8 cellular contexts compared by ENCODE assay signal in the genomic region with DNA sequence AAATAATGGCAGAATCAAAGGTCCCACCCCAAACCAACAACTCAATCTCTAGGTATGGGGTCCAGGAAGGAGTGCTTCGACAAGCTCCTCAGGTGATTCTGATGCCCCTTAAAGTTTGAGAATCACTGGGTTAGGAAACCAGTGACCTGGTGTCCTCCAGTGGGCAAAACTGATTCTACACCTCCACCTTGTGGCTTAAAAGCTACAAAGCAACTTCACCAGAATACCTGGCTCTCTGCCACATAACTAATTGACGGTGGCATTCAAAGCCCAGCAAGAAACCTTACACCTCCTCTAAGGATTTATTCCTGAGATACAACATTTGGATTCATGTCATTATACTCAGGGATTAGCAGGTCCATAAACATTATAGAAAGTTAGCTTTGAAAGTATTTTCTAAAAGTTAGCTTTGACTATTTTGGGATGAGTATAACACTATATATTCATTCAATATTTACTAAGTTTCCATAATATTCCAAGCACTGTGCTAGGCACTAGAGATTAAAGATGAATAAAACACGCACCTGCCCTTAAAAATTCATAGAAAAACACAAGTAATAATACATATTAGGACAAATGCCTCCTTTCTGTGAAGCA. TPM values are rescaled to one million over a fixed set of nuclear protein-coding genes. Genes with fewer than 3 reads are reported as not detected.
DNase-seq lines count a peak whose midpoint lies in the region; TF ChIP-seq lines count a peak whose summit lies in the region.

No MANE protein-coding gene starts in this region.

- no peak overlapping the region for H3K18ac ChIP-seq in H9 (ENCODE audit: insufficient read length, low read depth, low read length)

- H3K79me2 ChIP-seq in H9 (ENCODE audit: insufficient read depth, low read length), result no peaks in the 10 kb centered on the region

- H3K4me3 Mint-ChIP-seq in H9 (no peak overlapping the region), glutamatergic neuron (ENCODE audit: unreplicated experiment) (no peak overlapping the region)
- no peak overlapping the region for H3K4me3 Mint-ChIP-seq in activated CD4-positive, alpha-beta T cell treated with anti-CD3 and anti-CD28 coated beads, Interleukin-2, amount 10 ng/mL, durations not matched to agents 7 days and 5 days
- H3K4me3 Mint-ChIP-seq in T-helper 2 cell treated with Interferon-gamma antibody and Interleukin-4, amounts not matched to agents 5 μg/mL and 100 μg/mL, for 36 hours, result no peak overlapping the region

- no peak for TF ChIP-seq EP300 in sigmoid colon (IDR thresholded peaks at IDR 0.05)

- H3K4ac ChIP-seq in H9 (ENCODE audit: low read depth, low read length), result no peak overlapping the region

- H3K9me3 Mint-ChIP-seq in H9 (no peaks in the 10 kb centered on the region), glutamatergic neuron (ENCODE audit: unreplicated experiment) (no peaks in the 10 kb centered on the region)
- H3K9me3 Mint-ChIP-seq in activated CD4-positive, alpha-beta T cell treated with anti-CD3 and anti-CD28 coated beads, Interleukin-2, amount 10 ng/mL, durations not matched to agents 7 days and 5 days, result no peaks in the 10 kb centered on the region
- no peaks in the 10 kb centered on the region for H3K9me3 Mint-ChIP-seq in T-helper 2 cell treated with Interferon-gamma antibody and Interleukin-4, amounts not matched to agents 5 μg/mL and 100 μg/mL, for 36 hours

- no peak overlapping the region for H3T11ph ChIP-seq in H9 (ENCODE audit: low read length)

- H3K27ac ChIP-seq in H9 (ENCODE audit: insufficient read length, low read depth, low read length), result no peak overlapping the region
- peak overlapping the region in 3 of 4 donors; percentile 27 to 62 (median 48) for H3K27ac ChIP-seq in sigmoid colon

- H3K23ac ChIP-seq in H9 (ENCODE audit: insufficient read length, low read depth, low read length), result no peak overlapping the region

- intact Hi-C loops in sigmoid colon (cut with DNase I), result loop anchor here (1.0 kb wide), 1 partner anchor 244 kb away; no protein-coding TSS in a partner anchor

- H4K20me1 ChIP-seq in H9 (ENCODE audit: control insufficient read depth, insufficient read depth, insufficient read length), result no peaks in the 10 kb centered on the region

- H3K4me1 ChIP-seq in H9 (ENCODE audit: insufficient read depth, low read length), result no peaks in the 10 kb centered on the region
- H3K4me1 ChIP-seq in sigmoid colon, result no peaks in the 10 kb centered on the region

- no peak overlapping the region for H2BK15ac ChIP-seq in H9 (ENCODE audit: low read depth, low read length)

- no peak overlapping the region for H2BK120ac ChIP-seq in H9 (ENCODE audit: low read depth, low read length, poor library complexity, severe bottlenecking)

- H3K9ac ChIP-seq in H9 (ENCODE audit: extremely low read depth, insufficient read length, low read length), result no peak overlapping the region

- no peak overlapping the region for H2AK5ac ChIP-seq in H9 (ENCODE audit: insufficient read length, low read length)

- no peaks in the 10 kb centered on the region for H3K79me1 ChIP-seq in H9 (ENCODE audit: insufficient read depth, low read depth, low read length, poor library complexity, severe bottlenecking)

- no peak overlapping the region for H2BK20ac ChIP-seq in H9 (ENCODE audit: low read depth, low read length, poor library complexity, severe bottlenecking)

- H4K8ac ChIP-seq in H9 (replicated peaks; ENCODE audit: insufficient read length, low read depth, low read length), result no peak overlapping the region

- no peaks in the 10 kb centered on the region for H3K9me3 ChIP-seq in H9 (ENCODE audit: control insufficient read depth, low read depth, low read length)
- no peaks in the 10 kb centered on the region for H3K9me3 ChIP-seq in sigmoid colon

- H3K4me1 Mint-ChIP-seq in H9, result peaks cover 0 to 3% of the 10 kb centered on the region in 2 experiments; a peak in 2 of 4 replicates
- peaks cover under 1% of the 10 kb centered on the region for H3K4me1 Mint-ChIP-seq in activated CD4-positive, alpha-beta T cell treated with anti-CD3 and anti-CD28 coated beads, Interleukin-2, amount 10 ng/mL, durations not matched to agents 7 days and 5 days
- H3K4me1 Mint-ChIP-seq in glutamatergic neuron (ENCODE audit: low read depth, unreplicated experiment), result no peaks in the 10 kb centered on the region
- H3K4me1 Mint-ChIP-seq in T-helper 2 cell treated with Interferon-gamma antibody and Interleukin-4, amounts not matched to agents 5 μg/mL and 100 μg/mL, for 36 hours (ENCODE audit: low read depth), result no peaks in the 10 kb centered on the region

- WGBS in H9 (ENCODE audit: extremely low coverage, insufficient read length, low lambda C conversion rate), result no CpG with 5 or more reads among the region's 3 CpGs
- WGBS in sigmoid colon, 2 donors, result 35 to 54% methylated on average over 3 of the region's 3 CpGs

- H3K4me3 ChIP-seq in sigmoid colon, result no peak overlapping the region

- POLR2A ChIA-PET in activated CD4-positive, alpha-beta T cell treated with anti-CD3 and anti-CD28 coated beads, Interleukin-2, amount 10 ng/mL, durations not matched to agents 7 days and 5 days (lab: Charles Lee), result no interaction called here

- no peak overlapping the region for H4K5ac ChIP-seq in H9 (ENCODE audit: insufficient read length, low read depth, low read length)

- no peak overlapping the region for H2BK12ac ChIP-seq in H9 (ENCODE audit: insufficient read length, low read depth, low read length)

- H3K4me2 ChIP-seq in H9 (ENCODE audit: insufficient read depth, insufficient read length, low read length), result no peak overlapping the region

- H3K27me3 ChIP-seq in H9 (ENCODE audit: insufficient read depth, low read length) (no peaks in the 10 kb centered on the region), sigmoid colon (no peaks in the 10 kb centered on the region)

- H4K91ac ChIP-seq in H9 (ENCODE audit: insufficient read length, low read depth, low read length), result no peak overlapping the region

- TF ChIP-seq CTCF in H9 (conservative IDR thresholded peaks at IDR 0.05), result peak; percentile 89
- TF ChIP-seq CTCF in glutamatergic neuron (IDR thresholded peaks at IDR 0.05; ENCODE audit: partially characterized antibody, unreplicated experiment), result peak; percentile 55
- peak; percentile 58 to 82 (median 79) for TF ChIP-seq CTCF in sigmoid colon (IDR thresholded peaks at IDR 0.05)

- H3K36me3 Mint-ChIP-seq in H9 (ENCODE audit: insufficient read depth in 1 of 3, low read depth in 3 of 3) (peaks cover 0 to 7% (median 0%) of the 10 kb centered on the region in 3 experiments; a peak in 2 of 7 replicates), glutamatergic neuron (ENCODE audit: unreplicated experiment) (no peaks in the 10 kb centered on the region)
- H3K36me3 Mint-ChIP-seq in activated CD4-positive, alpha-beta T cell treated with anti-CD3 and anti-CD28 coated beads, Interleukin-2, amount 10 ng/mL, durations not matched to agents 7 days and 5 days (ENCODE audit: low read depth), result peaks cover 20% of the 10 kb centered on the region
- peaks cover 11% of the 10 kb centered on the region for H3K36me3 Mint-ChIP-seq in T-helper 2 cell treated with Interferon-gamma antibody and Interleukin-4, amounts not matched to agents 5 μg/mL and 100 μg/mL, for 36 hours (ENCODE audit: low read depth)

- CTCF ChIA-PET in activated CD4-positive, alpha-beta T cell treated with anti-CD3 and anti-CD28 coated beads, Interleukin-2, amount 10 ng/mL, durations not matched to agents 7 days and 5 days (lab: Charles Lee), result interaction anchor here (0.7 to 2.1 kb wide), 13 partner anchors 8 to 245 kb away, joined by 3 to 16 read pairs (median 3); no protein-coding TSS in a partner anchor

- DNase-seq in Caki2 (ENCODE audit: low read depth), result peak; percentile 62
- peak; percentile 51 for DNase-seq in H9
- peak; percentile 73 for DNase-seq in NCI-H2227 (lab: John Stamatoyannopoulos, UW; ENCODE audit: unreplicated experiment)
- peak; percentile 52 for DNase-seq in activated CD4-positive, alpha-beta T cell treated with anti-CD3 and anti-CD28 coated beads, Interleukin-2, amount 10 ng/mL, durations not matched to agents 7 days and 5 days
- no peak for DNase-seq in glutamatergic neuron
- no peak for DNase-seq in sigmoid colon
- DNase-seq in NK-92 treated with Interleukin-12 subunit alpha and Interleukin-12 subunit beta, amount 100 ng/mL, for 24 hours (lab: John Stamatoyannopoulos, UW), result no peak
- DNase-seq in T-helper 2 cell treated with Interferon-gamma antibody and Interleukin-4, amounts not matched to agents 5 μg/mL and 100 μg/mL, for 36 hours (ENCODE audit: low spot score), result no peak

- no peak overlapping the region for H3K14ac ChIP-seq in H9 (ENCODE audit: insufficient read depth, low read length)

- H3K27me3 Mint-ChIP-seq in H9 (ENCODE audit: low read depth), result no peaks in the 10 kb centered on the region
- no peaks in the 10 kb centered on the region for H3K27me3 Mint-ChIP-seq in activated CD4-positive, alpha-beta T cell treated with anti-CD3 and anti-CD28 coated beads, Interleukin-2, amount 10 ng/mL, durations not matched to agents 7 days and 5 days
- no peaks in the 10 kb centered on the region for H3K27me3 Mint-ChIP-seq in glutamatergic neuron (ENCODE audit: unreplicated experiment)
- no peaks in the 10 kb centered on the region for H3K27me3 Mint-ChIP-seq in T-helper 2 cell treated with Interferon-gamma antibody and Interleukin-4, amounts not matched to agents 5 μg/mL and 100 μg/mL, for 36 hours (ENCODE audit: low read depth)

- peaks cover 0 to 39% (median 3%) of the 10 kb centered on the region in 4 donors for H3K36me3 ChIP-seq in sigmoid colon

- no peak overlapping the region for H3K56ac ChIP-seq in H9 (ENCODE audit: insufficient read length, low read depth, low read length)

- no peak overlapping the region for H2AFZ ChIP-seq in H9 (ENCODE audit: low read length)

- H3K23me2 ChIP-seq in H9 (ENCODE audit: insufficient read length, low read depth, low read length, poor library complexity, severe bottlenecking), result no peaks in the 10 kb centered on the region

- peak overlapping the region in 1 of 3 experiments; percentile 88; a peak in 1 of 7 replicates for H3K27ac Mint-ChIP-seq in H9
- peak overlapping the region; percentile 52 for H3K27ac Mint-ChIP-seq in activated CD4-positive, alpha-beta T cell treated with anti-CD3 and anti-CD28 coated beads, Interleukin-2, amount 10 ng/mL, durations not matched to agents 7 days and 5 days
- no peak overlapping the region for H3K27ac Mint-ChIP-seq in glutamatergic neuron (ENCODE audit: unreplicated experiment)
- H3K27ac Mint-ChIP-seq in T-helper 2 cell treated with Interferon-gamma antibody and Interleukin-4, amounts not matched to agents 5 μg/mL and 100 μg/mL, for 36 hours, result no peak overlapping the region

- in situ Hi-C loops in Caki2 (cut with HindIII; ENCODE audit: low pct_unique_long_range_greater_than_20kb, low sequenced_read_pairs), result no loop called here

- no peak overlapping the region for H2BK5ac ChIP-seq in H9 (ENCODE audit: insufficient read length, low read length)

- no peak for TF ChIP-seq POLR2A in sigmoid colon (IDR thresholded peaks at IDR 0.05)

RNA-seq across cellular contexts. Expression of a gene that starts 45.4 kb away (rescaled TPM):
- total RNA-seq in Caki2 (2014; rRNA removed; shearing (Covaris generic); ENCODE audit: low replicate concordance), result 7.8 and 9.0 TPM in 2 replicates
- total RNA-seq in H9 (2021), result 27.9 and 31.4 TPM in 2 replicates
- total RNA-seq in activated CD4-positive, alpha-beta T cell treated with anti-CD3 and anti-CD28 coated beads, Interleukin-2, amount 10 ng/mL, durations not matched to agents 7 days and 5 days, result 10 to 100 TPM; 44.6 to 48.9 TPM
- 56.6 TPM for total RNA-seq in glutamatergic neuron (ENCODE audit: unreplicated experiment)
- 10 to 100 TPM; 36.4 to 56.8 (median 40.5) TPM for total RNA-seq in sigmoid colon
- polyA plus RNA-seq in sigmoid colon, result 10 to 100 TPM; 13.2 to 23.6 (median 15.7) TPM

Comparison
In these comparisons a context has a peak if more than half of its experiments do, and no peak if none do; other contexts are left out.
1. DNase-seq: peak in Caki2 (single experiment), H9 (single experiment), NCI-H2227 (single experiment) and activated CD4-positive, alpha-beta T cell treated with anti-CD3 and anti-CD28 coated beads, Interleukin-2, amount 10 ng/mL, durations not matched to agents 7 days and 5 days (single experiment); none in glutamatergic neuron (single experiment), sigmoid colon (single experiment), NK-92 treated with Interleukin-12 subunit alpha and Interleukin-12 subunit beta, amount 100 ng/mL, for 24 hours (single experiment) and T-helper 2 cell treated with Interferon-gamma antibody and Interleukin-4, amounts not matched to agents 5 μg/mL and 100 μg/mL, for 36 hours (single experiment).
2. Peak in every context shown above with its lines, with median percentiles within 50 percentile points of each other: CTCF ChIP-seq.